8 cellular contexts compared by ENCODE assay signal in genomic region chr5:41869150-41869738, GRCh38. TPM values are rescaled to one million over a fixed set of nuclear protein-coding genes. Genes with fewer than 3 reads are reported as not detected.
DNase-seq lines count a peak whose midpoint lies in the region; ATAC-seq and TF ChIP-seq lines count a peak whose summit lies in the region.

No MANE protein-coding gene starts in this region.

- peak; percentile 84 to 91 (median 89) for ATAC-seq in heart right ventricle
- no peak for ATAC-seq in GM19463 (IDR thresholded peaks at IDR 0.05; ENCODE audit: unreplicated experiment)
- no peak for ATAC-seq in HG02981 (IDR thresholded peaks at IDR 0.05; ENCODE audit: unreplicated experiment)

- TF ChIP-seq EP300 in ovary (IDR thresholded peaks at IDR 0.05): no peak

- H3K36me3 ChIP-seq in adipocyte (ENCODE audit: control insufficient read depth, insufficient read depth, low read length, severe bottlenecking): no peaks in the 10 kb centered on the region
- H3K36me3 ChIP-seq in heart right ventricle: peaks cover 0 to 6% (median 0%) of the 10 kb centered on the region in 9 donors
- H3K36me3 ChIP-seq in ovary: no peaks in the 10 kb centered on the region

- H3K27ac ChIP-seq in heart right ventricle (peak overlapping the region; percentile 79 to 95 (median 92)), ovary (peak overlapping the region; percentile 94 to 98)

- no peak for TF ChIP-seq CTCF in AG04449 (IDR thresholded peaks at IDR 0.05; ENCODE audit: insufficient read depth, low read length, missing control alignments)
- no peak for TF ChIP-seq CTCF in heart right ventricle (IDR thresholded peaks at IDR 0.05)
- TF ChIP-seq CTCF in ovary (IDR thresholded peaks at IDR 0.05): no peak

- TF ChIP-seq POLR2A in ovary (IDR thresholded peaks at IDR 0.05): no peak

- peak overlapping the region; percentile 83 for H3K4me3 ChIP-seq in AG04449 (ENCODE audit: low read depth, low read length)
- H3K4me3 ChIP-seq in adipocyte (ENCODE audit: low read length): peak overlapping the region; percentile 96
- H3K4me3 ChIP-seq in heart right ventricle: peak overlapping the region; percentile 48 to 85 (median 77)
- H3K4me3 ChIP-seq in ovary: peak overlapping the region; percentile 70

- 7 to 8% methylated on average over 28 of the region's 28 CpGs for WGBS in heart right ventricle, 2 donors
- 3 to 8% (median 5%) methylated on average over 28 of the region's 28 CpGs for WGBS in ovary, 3 donors

- H3K9ac ChIP-seq in adipocyte (ENCODE audit: low read length): peak overlapping the region; percentile 89

- CTCF ChIA-PET in AG04449 (lab: Yijun Ruan, JAX): interaction anchor here (1.0 to 6.0 kb wide), 4 partner anchors 13 to 898 kb away, joined by 4 to 49 read pairs (median 5); no protein-coding TSS in a partner anchor

- H3K4me1 ChIP-seq in adipocyte (ENCODE audit: control insufficient read depth, insufficient read depth, low read length): peaks cover 17% of the 10 kb centered on the region
- peaks cover 0 to 44% (median 23%) of the 10 kb centered on the region in 9 donors for H3K4me1 ChIP-seq in heart right ventricle
- peaks cover 4% of the 10 kb centered on the region for H3K4me1 ChIP-seq in ovary (ENCODE audit: insufficient read depth)

- DNase-seq in AG04449 (ENCODE audit: low read depth, low spot score): no peak
- DNase-seq in GM19238 (ENCODE audit: insufficient read length, low spot score): peak; percentile 13
- peak; percentile 16 for DNase-seq in NCI-H524 treated with DMSO at 0.1 percent for 48 hours (lab: John Stamatoyannopoulos, UW)
- DNase-seq in adipocyte (ENCODE audit: low read depth): peak; percentile 55
- peak; percentile 73 to 83 for DNase-seq in heart right ventricle
- DNase-seq in ovary: peak; percentile 42 to 85 (median 77)

- intact Hi-C loops in heart right ventricle (cut with DNase I) (loop anchor here in 5 of 10 donors (1.0 to 10.0 kb wide), 5 partner anchors 33 to 1016 kb away; partner anchors contain the start of gene RIMOC1 (in 3 of the 5)), ovary (cut with DNase I) (loop anchor here in 1 of 4 donors (10.0 kb wide), 1 partner anchor 896 kb away; no protein-coding TSS in a partner anchor)

- H3K27me3 ChIP-seq in adipocyte (replicated peaks; ENCODE audit: control insufficient read depth, insufficient read depth, low read length): no peaks in the 10 kb centered on the region
- H3K27me3 ChIP-seq in heart right ventricle: no peaks in the 10 kb centered on the region
- no peaks in the 10 kb centered on the region for H3K27me3 ChIP-seq in ovary

- POLR2A ChIA-PET in AG04449 (lab: Yijun Ruan, JAX): interaction anchor here (1.0 kb wide), 2 partner anchors 35 to 57 kb away, joined by 3 to 7 read pairs; partner anchors contain the start of gene RIMOC1

- H3K9me3 ChIP-seq in adipocyte (ENCODE audit: control insufficient read depth, low read length): no peaks in the 10 kb centered on the region
- H3K9me3 ChIP-seq in heart right ventricle: no peaks in the 10 kb centered on the region
- no peaks in the 10 kb centered on the region for H3K9me3 ChIP-seq in ovary

RNA-seq across cellular contexts. Expression of gene OXCT1, which starts 1.0 kb away (rescaled TPM):
- 100 to 1,000 TPM in 9 of 10 donors, 10 to 100 TPM in 1; 93.2 to 340 (median 261) TPM for total RNA-seq in heart right ventricle
- 100 to 1,000 TPM in 1 of 2 donors, 10 to 100 TPM in 1; 22.2 to 102 TPM for polyA plus RNA-seq in heart right ventricle
- total RNA-seq in ovary: 10 to 100 TPM in 6 of 7 donors, 1 to 10 TPM in 1; 9.0 to 20.9 (median 15.4) TPM
- polyA plus RNA-seq in ovary: 10 to 100 TPM; 15.0 to 29.8 TPM

RNA-seq across cellular contexts. Expression of gene RIMOC1, which starts 34.9 kb away (rescaled TPM):
- total RNA-seq in heart right ventricle: 10 to 100 TPM; 10.2 to 27.6 (median 17.1) TPM
- 1 to 10 TPM; 5.1 to 6.5 TPM for polyA plus RNA-seq in heart right ventricle
- 10 to 100 TPM; 12.2 to 35.7 (median 25.9) TPM for total RNA-seq in ovary
- 10 to 100 TPM; 10.7 to 17.6 TPM for polyA plus RNA-seq in ovary

RNA-seq across cellular contexts. Expression of gene FBXO4, which starts 55.8 kb away (rescaled TPM):
- total RNA-seq in heart right ventricle (1 to 10 TPM; 3.6 to 7.2 (median 5.3) TPM), ovary (10 to 100 TPM in 2 of 7 donors, 1 to 10 TPM in 5; 7.4 to 16.3 (median 8.7) TPM)
- polyA plus RNA-seq in heart right ventricle (10 to 100 TPM in 1 of 2 donors, 1 to 10 TPM in 1; 3.1 to 12.2 TPM), ovary (1 to 10 TPM; 8.5 to 9.3 TPM)

Comparison
In these comparisons a context has a peak if more than half of its experiments do, and no peak if none do; other contexts are left out.
1. ATAC-seq: peak in heart right ventricle (8 of 8); none in GM19463 (single experiment) and HG02981 (single experiment).
2. RNA of gene OXCT1, which starts 1.0 kb away (total RNA-seq): 93.2 to 340 TPM in heart right ventricle; 9.0 to 20.9 TPM in ovary; every median in the first group is over 4 times any median in the second.
3. Peak in every context shown above with its lines, with median percentiles within 50 percentile points of each other: H3K4me3 ChIP-seq.